Comparison of ENCODE assay signal across 8 cellular contexts in genomic region chr14:73757876-73758391, GRCh38. TPM values are rescaled to one million over a fixed set of nuclear protein-coding genes. Genes with fewer than 3 reads are reported as not detected.
DNase-seq lines count a peak whose midpoint lies in the region; ATAC-seq and TF ChIP-seq lines count a peak whose summit lies in the region.

No MANE protein-coding gene starts in this region.

- H3K27me3 ChIP-seq in left lung (no peaks in the 10 kb centered on the region), testis (no peaks in the 10 kb centered on the region)

- no peak for TF ChIP-seq POLR2A in testis (IDR thresholded peaks at IDR 0.05)

- peak overlapping the region; percentile 87 for H3K4me3 Mint-ChIP-seq in activated CD4-positive, alpha-beta T cell treated with anti-CD3 and anti-CD28 coated beads, Interleukin-2, amount 10 ng/mL, durations not matched to agents 24 days and 14 days
- peak overlapping the region; percentile 93 for H3K4me3 Mint-ChIP-seq in activated naive CD8-positive, alpha-beta T cell treated with anti-CD3 and anti-CD28 coated beads for 36 hours

- DNase-seq in activated CD4-positive, alpha-beta T cell treated with anti-CD3 and anti-CD28 coated beads, Interleukin-2, amount 10 ng/mL, durations not matched to agents 24 days and 14 days = peak; percentile 64
- no peak for DNase-seq in activated CD4-positive, alpha-beta T cell treated with anti-CD3 and anti-CD28 coated beads, Interleukin-2, amount 50 U/mL, for 4 hours
- no peak for DNase-seq in activated naive CD8-positive, alpha-beta T cell treated with anti-CD3 and anti-CD28 coated beads for 36 hours
- no peak for DNase-seq in left lung
- DNase-seq in testis = no peak
- DNase-seq in NCI-H2029 (lab: John Stamatoyannopoulos, UW) = no peak
- no peak for DNase-seq in ecto neural progenitor cell (ENCODE audit: low spot score)

- no peaks in the 10 kb centered on the region for H3K9me3 Mint-ChIP-seq in activated CD4-positive, alpha-beta T cell treated with anti-CD3 and anti-CD28 coated beads, Interleukin-2, amount 10 ng/mL, durations not matched to agents 24 days and 14 days
- no peaks in the 10 kb centered on the region for H3K9me3 Mint-ChIP-seq in activated naive CD8-positive, alpha-beta T cell treated with anti-CD3 and anti-CD28 coated beads for 36 hours

- 27 to 30% methylated on average over 8 to 10 of the region's 10 CpGs for WGBS in testis, 2 donors

- H3K4me3 ChIP-seq in left lung (peak overlapping the region; percentile 66 to 84), testis (peak overlapping the region; percentile 70)

- intact Hi-C loops in activated CD4-positive, alpha-beta T cell treated with anti-CD3 and anti-CD28 coated beads, Interleukin-2, amount 10 ng/mL, durations not matched to agents 24 days and 14 days (cut with micrococcal nuclease) = loop anchor here (1.0 kb wide), 2 partner anchors 30 to 62 kb away; no protein-coding TSS in a partner anchor
- intact Hi-C loops in left lung (cut with DNase I) = no loop called here
- intact Hi-C loops in testis (cut with DNase I; ENCODE audit: low total_unique reads) = loop anchor here (5.0 kb wide), 1 partner anchor 34 kb away; no protein-coding TSS in a partner anchor

- no peaks in the 10 kb centered on the region for H3K9me3 ChIP-seq in left lung
- H3K9me3 ChIP-seq in testis = no peaks in the 10 kb centered on the region

- H3K4me1 ChIP-seq in left lung (peaks cover 80 to 88% of the 10 kb centered on the region in 2 donors), testis (peaks cover 82% of the 10 kb centered on the region)

- peaks cover 2% of the 10 kb centered on the region for H3K27me3 Mint-ChIP-seq in activated CD4-positive, alpha-beta T cell treated with anti-CD3 and anti-CD28 coated beads, Interleukin-2, amount 10 ng/mL, durations not matched to agents 24 days and 14 days
- no peaks in the 10 kb centered on the region for H3K27me3 Mint-ChIP-seq in activated naive CD8-positive, alpha-beta T cell treated with anti-CD3 and anti-CD28 coated beads for 36 hours

- peaks cover 17% of the 10 kb centered on the region for H3K36me3 Mint-ChIP-seq in activated CD4-positive, alpha-beta T cell treated with anti-CD3 and anti-CD28 coated beads, Interleukin-2, amount 10 ng/mL, durations not matched to agents 24 days and 14 days (ENCODE audit: low read depth)
- peaks cover 37% of the 10 kb centered on the region for H3K36me3 Mint-ChIP-seq in activated naive CD8-positive, alpha-beta T cell treated with anti-CD3 and anti-CD28 coated beads for 36 hours

- no peaks in the 10 kb centered on the region for H3K36me3 ChIP-seq in left lung
- no peaks in the 10 kb centered on the region for H3K36me3 ChIP-seq in testis (ENCODE audit: low read depth, missing control alignments)

- no peak for ATAC-seq in left lung
- ATAC-seq in GM21528 (IDR thresholded peaks at IDR 0.05; ENCODE audit: low FRiP score, unreplicated experiment) = no peak

- H3K4me1 Mint-ChIP-seq in activated CD4-positive, alpha-beta T cell treated with anti-CD3 and anti-CD28 coated beads, Interleukin-2, amount 10 ng/mL, durations not matched to agents 24 days and 14 days = peaks cover 79% of the 10 kb centered on the region
- peaks cover 80% of the 10 kb centered on the region for H3K4me1 Mint-ChIP-seq in activated naive CD8-positive, alpha-beta T cell treated with anti-CD3 and anti-CD28 coated beads for 36 hours

- H3K27ac ChIP-seq in left lung (peak overlapping the region; percentile 83 to 99), testis (peak overlapping the region; percentile 34 to 94)

- no peak for TF ChIP-seq CTCF in left lung (IDR thresholded peaks at IDR 0.05)
- no peak for TF ChIP-seq CTCF in testis (IDR thresholded peaks at IDR 0.05)

- peak overlapping the region; percentile 96 for H3K27ac Mint-ChIP-seq in activated CD4-positive, alpha-beta T cell treated with anti-CD3 and anti-CD28 coated beads, Interleukin-2, amount 10 ng/mL, durations not matched to agents 24 days and 14 days
- peak overlapping the region; percentile 97 for H3K27ac Mint-ChIP-seq in activated naive CD8-positive, alpha-beta T cell treated with anti-CD3 and anti-CD28 coated beads for 36 hours

RNA-seq across cellular contexts. Expression of gene PNMA1, which starts 43.8 kb away (rescaled TPM):
- 29.7 and 30.4 TPM in 2 replicates for total RNA-seq in activated CD4-positive, alpha-beta T cell treated with anti-CD3 and anti-CD28 coated beads, Interleukin-2, amount 10 ng/mL, durations not matched to agents 24 days and 14 days
- total RNA-seq in activated naive CD8-positive, alpha-beta T cell treated with anti-CD3 and anti-CD28 coated beads for 36 hours = 10 to 100 TPM; 26.6 to 28.3 TPM
- total RNA-seq in left lung (10 to 100 TPM; 30.8 to 32.4 TPM), testis (10 to 100 TPM; 74.8 to 85.6 TPM)
- 184 TPM for polyA plus RNA-seq in testis (ENCODE audit: insufficient read depth, low read depth, low replicate concordance)

Comparison
In these comparisons a context has a peak if more than half of its experiments do, and no peak if none do; other contexts are left out.
1. intact Hi-C loops: an anchor here in activated CD4-positive, alpha-beta T cell treated with anti-CD3 and anti-CD28 coated beads, Interleukin-2, amount 10 ng/mL, durations not matched to agents 24 days and 14 days (1.0 kb wide) and testis (5.0 kb wide); none called in left lung.